10 cellular contexts compared by ENCODE assay signal in the genomic region with DNA sequence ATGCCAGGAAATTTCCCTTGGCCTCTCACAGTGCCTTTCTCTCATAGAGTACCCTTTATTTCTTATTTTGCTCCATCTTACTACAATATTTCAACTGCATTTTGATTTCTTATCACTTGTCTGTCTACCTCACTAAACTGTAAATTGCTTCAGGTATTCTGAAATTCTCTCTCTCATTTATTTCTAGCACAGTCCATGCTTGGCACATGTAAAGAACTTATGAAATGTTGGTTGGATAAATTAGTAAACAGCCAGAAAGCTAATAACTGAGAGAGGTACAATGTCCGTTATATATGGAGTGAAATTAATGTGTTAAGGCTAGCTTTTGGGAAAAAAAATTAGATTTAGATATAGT.
DNase-seq lines count a peak whose midpoint lies in the region; ATAC-seq and TF ChIP-seq lines count a peak whose summit lies in the region.
"Had no signal": no experiment of that assay in that cellular context is flagged by ENCODE, and none has a peak within 500 bp of the region (broad histone marks: within the 10 kb centered on the region; RNA-seq: fewer than 3 reads in every experiment).

No MANE protein-coding gene starts in this region.

- ATAC-seq in GM21526 (IDR thresholded peaks at IDR 0.05; ENCODE audit: low FRiP score, unreplicated experiment), result no peak

- no peaks in the 10 kb centered on the region for H3K79me2 ChIP-seq in hepatocyte

- H3K36me3 ChIP-seq in Peyer's patch (no peaks in the 10 kb centered on the region), hepatocyte (replicated peaks; ENCODE audit: insufficient read depth, low read depth) (no peaks in the 10 kb centered on the region)
- H3K36me3 ChIP-seq: BLaER1, neural progenitor cell had no signal

- H3K4me2 ChIP-seq in hepatocyte, result peak overlapping the region; percentile 45
- H3K4me2 ChIP-seq: BLaER1, neural progenitor cell had no signal

- peak overlapping the region in 2 of 4 donors; percentile 28 to 31 for H3K4me3 ChIP-seq in Peyer's patch
- H3K4me3 ChIP-seq in hepatocyte, result no peak overlapping the region
- H3K4me3 ChIP-seq: BLaER1, neural progenitor cell had no signal

- H3K9me3 ChIP-seq in Peyer's patch (no peaks in the 10 kb centered on the region), hepatocyte (ENCODE audit: low read depth) (no peaks in the 10 kb centered on the region)

- H2AFZ ChIP-seq in hepatocyte, result no peak overlapping the region

- peaks cover 0 to 8% (median 0%) of the 10 kb centered on the region in 4 donors for H3K4me1 ChIP-seq in Peyer's patch
- no peaks in the 10 kb centered on the region for H3K4me1 ChIP-seq in hepatocyte (ENCODE audit: insufficient read depth)
- H3K4me1 ChIP-seq: BLaER1, neural progenitor cell had no signal

- H3K9me2 ChIP-seq in hepatocyte (replicated peaks; ENCODE audit: insufficient read depth), result no peaks in the 10 kb centered on the region

- H3K9me3 Mint-ChIP-seq in activated naive CD4-positive, alpha-beta T cell treated with anti-CD3 and anti-CD28 coated beads, Interleukin-2, amount 50 U/mL, for 24 hours, result no peaks in the 10 kb centered on the region

- H3K27me3 Mint-ChIP-seq in activated naive CD4-positive, alpha-beta T cell treated with anti-CD3 and anti-CD28 coated beads, Interleukin-2, amount 50 U/mL, for 24 hours, result no peaks in the 10 kb centered on the region

- no peak for TF ChIP-seq POLR2A in Peyer's patch (IDR thresholded peaks at IDR 0.05)

- H3K27ac Mint-ChIP-seq in activated naive CD4-positive, alpha-beta T cell treated with anti-CD3 and anti-CD28 coated beads, Interleukin-2, amount 50 U/mL, for 24 hours, result no peak overlapping the region

- H3K27me3 ChIP-seq in Peyer's patch (no peaks in the 10 kb centered on the region), hepatocyte (no peaks in the 10 kb centered on the region)
- H3K27me3 ChIP-seq: BLaER1, neural progenitor cell had no signal

- H3K4me1 Mint-ChIP-seq in activated naive CD4-positive, alpha-beta T cell treated with anti-CD3 and anti-CD28 coated beads, Interleukin-2, amount 50 U/mL, for 24 hours, result peaks cover 10% of the 10 kb centered on the region

- 88% methylated on average over 1 of the region's 1 CpG for WGBS in hepatocyte (ENCODE audit: low lambda C conversion rate, missing lambda C conversion rate)

- H3K36me3 Mint-ChIP-seq in activated naive CD4-positive, alpha-beta T cell treated with anti-CD3 and anti-CD28 coated beads, Interleukin-2, amount 50 U/mL, for 24 hours, result no peaks in the 10 kb centered on the region
- H3K36me3 Mint-ChIP-seq: neural progenitor cell had no signal

- H4K20me1 ChIP-seq in hepatocyte (ENCODE audit: insufficient read depth, poor library complexity, severe bottlenecking), result no peaks in the 10 kb centered on the region
- H4K20me1 ChIP-seq: BLaER1 had no signal

- TF ChIP-seq CTCF in Peyer's patch (IDR thresholded peaks at IDR 0.05), result no peak
- no peak for TF ChIP-seq CTCF in hepatocyte (IDR thresholded peaks at IDR 0.05; ENCODE audit: poor library complexity)

- H3K4me3 Mint-ChIP-seq in activated naive CD4-positive, alpha-beta T cell treated with anti-CD3 and anti-CD28 coated beads, Interleukin-2, amount 50 U/mL, for 24 hours, result peak overlapping the region; percentile 16
- H3K4me3 Mint-ChIP-seq: neural progenitor cell had no signal

- no peak for DNase-seq in activated naive CD4-positive, alpha-beta T cell (lab: John Stamatoyannopoulos, UW)
- DNase-seq in Peyer's patch, result no peak
- no peak for DNase-seq in hepatocyte (ENCODE audit: low spot score)
- no peak for DNase-seq in substantia nigra (lab: John Stamatoyannopoulos, UW)
- DNase-seq in stimulated activated CD8-positive, alpha-beta memory T cell treated with anti-CD3 and anti-CD28 coated beads, Interleukin-4, amount 100 ng/mL, for 48 hours, result no peak
- DNase-seq in SIG-M5 (lab: John Stamatoyannopoulos, UW), result no peak

- peak overlapping the region; percentile 16 to 73 (median 42) for H3K27ac ChIP-seq in Peyer's patch
- H3K27ac ChIP-seq in hepatocyte, result peak overlapping the region; percentile 79
- peak overlapping the region; percentile 31 for H3K27ac ChIP-seq in substantia nigra (ENCODE audit: low read depth, low read length, poor library complexity, severe bottlenecking)
- H3K27ac ChIP-seq: BLaER1, neural progenitor cell had no signal
